Comparison of ENCODE assay signal across 10 cellular contexts in genomic region chrX:44914532-44915198, GRCh38. TPM values are rescaled to one million over a fixed set of nuclear protein-coding genes. Genes with fewer than 3 reads are reported as not detected.
DNase-seq lines count a peak whose midpoint lies in the region; ATAC-seq and TF ChIP-seq lines count a peak whose summit lies in the region.
"Had no signal": no experiment of that assay in that cellular context is flagged by ENCODE, and none has a peak within 500 bp of the region (broad histone marks: within the 10 kb centered on the region; RNA-seq: fewer than 3 reads in every experiment).

No MANE protein-coding gene starts in this region.

- no peak for TF ChIP-seq EP300 in upper lobe of left lung (IDR thresholded peaks at IDR 0.05)

- H3K36me3 ChIP-seq in Caco-2 (ENCODE audit: control insufficient read depth, insufficient read depth, low read length) (no peaks in the 10 kb centered on the region), upper lobe of left lung (no peaks in the 10 kb centered on the region), GM23338 (ENCODE audit: insufficient read depth) (no peaks in the 10 kb centered on the region)
- H3K36me3 ChIP-seq: stomach had no signal

- TF ChIP-seq POLR2A in upper lobe of left lung (IDR thresholded peaks at IDR 0.05): no peak

- H3K9me3 Mint-ChIP-seq in Caco-2 (ENCODE audit: unreplicated experiment): no peaks in the 10 kb centered on the region
- peaks cover 13% of the 10 kb centered on the region; the same call in 2 of the 3 replicates for H3K9me3 Mint-ChIP-seq in GM23338

- H3K79me2 ChIP-seq in GM23338 (replicated peaks; ENCODE audit: insufficient read depth): peaks cover 87% of the 10 kb centered on the region

- no peaks in the 10 kb centered on the region for H3K9me3 ChIP-seq in Caco-2
- no peaks in the 10 kb centered on the region for H3K9me3 ChIP-seq in upper lobe of left lung
- H3K9me3 ChIP-seq: stomach had no signal

- H3K9me2 ChIP-seq in GM23338 (ENCODE audit: insufficient read depth): no peaks in the 10 kb centered on the region

- no peak overlapping the region for H2AFZ ChIP-seq in GM23338

- no peaks in the 10 kb centered on the region for H3F3A ChIP-seq in GM23338 (replicated peaks; ENCODE audit: low read depth)

- H3K4me1 Mint-ChIP-seq in Caco-2 (ENCODE audit: low read depth, unreplicated experiment): peaks cover 10% of the 10 kb centered on the region
- H3K4me1 Mint-ChIP-seq in GM23338: no peaks in the 10 kb centered on the region

- H3K4me3 Mint-ChIP-seq in Caco-2 (ENCODE audit: unreplicated experiment) (peak overlapping the region; percentile 25), GM23338 (no peak overlapping the region)

- H3K27me3 ChIP-seq in Caco-2 (replicated peaks; ENCODE audit: control insufficient read depth, insufficient read depth, low read length) (no peaks in the 10 kb centered on the region), upper lobe of left lung (no peaks in the 10 kb centered on the region), GM23338 (ENCODE audit: insufficient read depth) (no peaks in the 10 kb centered on the region)
- H3K27me3 ChIP-seq: stomach had no signal

- H3K27ac Mint-ChIP-seq in Caco-2 (ENCODE audit: unreplicated experiment) (peak overlapping the region; percentile 50), GM23338 (no peak overlapping the region)

- H3K4me1 ChIP-seq in Caco-2 (peaks cover 20% of the 10 kb centered on the region), upper lobe of left lung (peaks cover 0 to 42% (median 16%) of the 10 kb centered on the region in 4 donors), GM23338 (ENCODE audit: insufficient read depth) (no peaks in the 10 kb centered on the region)

- peak; percentile 91 for ATAC-seq in GM21423 (IDR thresholded peaks at IDR 0.05; ENCODE audit: unreplicated experiment)
- peak; percentile 74 for ATAC-seq in HG03521 (IDR thresholded peaks at IDR 0.05; ENCODE audit: unreplicated experiment)
- ATAC-seq in upper lobe of left lung (ENCODE audit: low FRiP score in 2 of 2): no peak
- no peak for ATAC-seq in GM23338

- POLR2A ChIA-PET in Caco-2 (lab: Charles Lee): interaction anchor here (0.6 kb wide), 1 partner anchor 42 kb away, joined by 14 read pairs; no protein-coding TSS in a partner anchor

- no peak overlapping the region for H3K4me2 ChIP-seq in GM23338

- H3K36me3 Mint-ChIP-seq in Caco-2 (ENCODE audit: insufficient read depth, unreplicated experiment) (peaks cover 6% of the 10 kb centered on the region), GM23338 (ENCODE audit: low read depth) (peaks cover 21% of the 10 kb centered on the region; the same call in 2 of the 3 replicates)

- H3K27ac ChIP-seq in upper lobe of left lung (no peak overlapping the region), GM23338 (ENCODE audit: low read depth) (no peak overlapping the region)

- no peak overlapping the region for H3K4me3 ChIP-seq in Caco-2 (ENCODE audit: low read depth, low read length)
- H3K4me3 ChIP-seq in fibroblast of villous mesenchyme (ENCODE audit: low read depth, low read length): peak overlapping the region; percentile 48
- no peak overlapping the region for H3K4me3 ChIP-seq in upper lobe of left lung
- H3K4me3 ChIP-seq in GM23338: no peak overlapping the region

- H3K27me3 Mint-ChIP-seq in Caco-2 (ENCODE audit: insufficient read depth, unreplicated experiment) (no peaks in the 10 kb centered on the region), GM23338 (ENCODE audit: insufficient read depth, low read depth, poor library complexity) (peaks cover 2% of the 10 kb centered on the region)

- no TSS peak for BruUV-seq in Caco-2 (replicated peaks; lab: Mats Ljungman, UMichigan)

- TF ChIP-seq CTCF in Caco-2 (IDR thresholded peaks at IDR 0.05; ENCODE audit: insufficient read depth in 1 of 2, low read depth in 1 of 2, low read length in 1 of 2, severe bottlenecking in 1 of 2, unreplicated experiment in 1 of 2) (no peak), fibroblast of villous mesenchyme (IDR thresholded peaks at IDR 0.05; ENCODE audit: insufficient read depth, low read depth, low read length) (no peak), upper lobe of left lung (IDR thresholded peaks at IDR 0.05) (no peak), GM23338 (conservative IDR thresholded peaks at IDR 0.05; ENCODE audit: low read depth in 2 of 2) (no peak)

- WGBS in upper lobe of left lung, 2 donors: 87 to 92% methylated on average over 2 of the region's 2 CpGs

- no peaks in the 10 kb centered on the region; the same call in none of the 2 replicates for H4K20me1 ChIP-seq in GM23338 (replicated peaks; ENCODE audit: insufficient read depth)

- CTCF ChIA-PET in Caco-2 (lab: Charles Lee): no interaction called here

- DNase-seq in Caco-2 (no peak), fibroblast of villous mesenchyme (ENCODE audit: low read depth) (peak; percentile 44), NCI-H2171 treated with DMSO at 0.1 percent for 48 hours (lab: John Stamatoyannopoulos, UW) (no peak), upper lobe of left lung (no peak), GM23338 (ENCODE audit: low spot score) (no peak), NCI-H2081 (lab: John Stamatoyannopoulos, UW) (no peak)
- DNase-seq: DMS79 treated with DMSO at 0.1 percent for 48 hours, stomach had no signal

- intact Hi-C loops in Caco-2 (cut with micrococcal nuclease; ENCODE audit: unreplicated experiment): no loop called here

TF ChIP-seq in GM23338, 12 proteins besides CTCF, POLR2A, EP300 and RAD21 (continues in another document):
- TF ChIP-seq ZNF462 (CRISPR knock-in tag; IDR thresholded peaks at IDR 0.05) (no peak), NANOG (IDR thresholded peaks at IDR 0.05; ENCODE audit: borderline replicate concordance) (no peak), EZH2phosphoT487 (IDR thresholded peaks at IDR 0.05; ENCODE audit: unreplicated experiment) (no peak)

RNA-seq across cellular contexts. Expression of gene KDM6A, which starts 41.7 kb away (rescaled TPM):
- 34.2 and 44.1 TPM in 2 replicates for total RNA-seq in Caco-2 (2022)
- total RNA-seq in fibroblast of villous mesenchyme: 24.2 and 27.6 TPM in 2 replicates
- 10 to 100 TPM; 19.9 to 62.0 (median 26.6) TPM for total RNA-seq in upper lobe of left lung
- total RNA-seq in GM23338 (2014; rRNA removed; shearing (Covaris generic)): 91.6 and 102 TPM in 2 replicates
- 14.9 and 22.8 TPM in 2 replicates for polyA plus RNA-seq in GM23338 (2016; fragmentation: Nextera tagmentation; extraction: Ambion mirVana)

Comparison
In these comparisons a context has a peak if more than half of its experiments do, and no peak if none do; other contexts are left out.
1. ATAC-seq: peak in GM21423 (single experiment) and HG03521 (single experiment); none in upper lobe of left lung (0 of 2) and GM23338 (single experiment).